Comparison of ENCODE assay signal across 15 cellular contexts in the genomic region with DNA sequence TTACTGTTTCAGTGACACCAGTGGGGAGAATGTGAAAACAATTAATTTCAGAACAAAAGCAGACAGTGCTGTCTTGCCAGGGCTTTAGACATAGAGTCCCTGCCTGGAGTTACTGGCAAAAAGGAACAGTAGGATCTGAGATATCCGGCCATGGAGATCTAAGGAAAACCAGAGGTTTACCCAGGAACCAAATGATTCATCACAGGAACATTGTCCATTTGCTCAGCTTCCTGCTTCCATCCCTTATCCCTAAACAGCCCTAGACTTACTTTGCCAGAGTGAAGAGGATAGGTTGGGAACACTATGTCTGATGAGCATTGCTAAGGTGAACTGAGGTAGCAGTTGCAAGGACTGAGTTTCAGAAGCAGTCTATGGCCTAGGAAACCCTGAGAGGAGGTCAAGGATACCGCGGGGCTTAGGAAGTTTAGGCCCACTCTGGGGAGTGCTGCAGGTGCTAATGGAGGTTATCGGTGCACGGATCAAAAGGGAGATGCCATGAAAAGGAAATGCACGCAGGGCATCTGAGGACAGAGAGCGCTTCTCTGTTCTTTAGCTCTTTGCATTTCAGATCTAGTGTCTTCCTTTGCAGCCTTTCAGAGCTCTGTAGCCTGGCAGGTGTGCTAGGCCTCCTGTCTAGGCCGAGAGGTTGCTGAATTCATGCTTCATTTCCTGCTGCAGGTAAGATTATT.
A peak's percentile ranks its signal among the peaks of the same experiment; 100 is the strongest.
DNase-seq lines count a peak whose midpoint lies in the region; ATAC-seq and TF ChIP-seq lines count a peak whose summit lies in the region.
"Had no signal": no experiment of that assay in that cellular context is flagged by ENCODE, and none has a peak within 500 bp of the region (broad histone marks: within the 10 kb centered on the region; RNA-seq: fewer than 3 reads in every experiment).

No MANE protein-coding gene starts in this region.

- H3K27me3 Mint-ChIP-seq in WTC11 (ENCODE audit: low read depth), result no peaks in the 10 kb centered on the region

- CTCF ChIA-PET in WTC11 (lab: Charles Lee), result interaction anchor here (0.6 to 1.0 kb wide), 2 partner anchors 11 to 34 kb away, joined by 3 to 4 read pairs; no protein-coding TSS in a partner anchor

- peak overlapping the region; percentile 60; the same call in 1 of the 2 replicates for H3K27ac Mint-ChIP-seq in WTC11
- H3K27ac Mint-ChIP-seq: CD8-positive, alpha-beta T cell had no signal

- H3K4me3 ChIP-seq in epithelial cell of esophagus (ENCODE audit: low read length), result no peak overlapping the region
- no peak overlapping the region for H3K4me3 ChIP-seq in MG63
- H3K4me3 ChIP-seq: A549 had no signal

- DNase-seq in EH (ENCODE audit: low read depth), result peak; percentile 42
- peak; percentile 63 for DNase-seq in HT1080 (ENCODE audit: low read depth)
- no peak for DNase-seq in WTC11 (ENCODE audit: low spot score)
- peak; percentile 31 for DNase-seq in epithelial cell of esophagus (ENCODE audit: low read depth)
- DNase-seq in MG63, result no peak
- DNase-seq in NCI-H524 treated with DMSO at 0.1 percent for 48 hours (lab: John Stamatoyannopoulos, UW), result no peak
- DNase-seq: BE2C; CD8-positive, alpha-beta T cell; COR-L47; DMS53; GDM1; IMR-90; KBM-7 had no signal

- TF ChIP-seq CTCF in WTC11 (IDR thresholded peaks at IDR 0.05), result no peak
- no peak for TF ChIP-seq CTCF in epithelial cell of esophagus (IDR thresholded peaks at IDR 0.05; ENCODE audit: insufficient read depth, low read depth, low read length, missing control alignments)

- H3K36me3 ChIP-seq in MG63, result no peaks in the 10 kb centered on the region
- H3K36me3 ChIP-seq: BE2C had no signal

- H3K4me3 Mint-ChIP-seq in WTC11, result no peak overlapping the region
- H3K4me3 Mint-ChIP-seq: CD8-positive, alpha-beta T cell had no signal

- H3K9me3 Mint-ChIP-seq in WTC11, result peaks cover 20% of the 10 kb centered on the region
- H3K9me3 Mint-ChIP-seq: CD8-positive, alpha-beta T cell had no signal

- peaks cover 23% of the 10 kb centered on the region for H3K4me1 Mint-ChIP-seq in WTC11

- H3K27me3 ChIP-seq in MG63, result no peaks in the 10 kb centered on the region
- H3K27me3 ChIP-seq: BE2C had no signal

- POLR2A ChIA-PET in WTC11 (lab: Charles Lee), result no interaction called here

- peaks cover 12% of the 10 kb centered on the region for H3K36me3 Mint-ChIP-seq in WTC11
- H3K36me3 Mint-ChIP-seq: CD8-positive, alpha-beta T cell had no signal

- no peaks in the 10 kb centered on the region for H3K9me3 ChIP-seq in MG63
- H3K9me3 ChIP-seq: A549, BE2C had no signal

- ATAC-seq in WTC11 (no peak), HG02938 (IDR thresholded peaks at IDR 0.05; ENCODE audit: unreplicated experiment) (no peak)
- ATAC-seq: A549; CD8-positive, alpha-beta T cell had no signal

TF ChIP-seq in WTC11, 78 proteins besides CTCF, POLR2A, EP300 and RAD21:
- TF ChIP-seq ZNF263 (CRISPR knock-in tag; IDR thresholded peaks at IDR 0.05; ENCODE audit: low read depth) (no peak), NR1H2 (CRISPR knock-in tag; IDR thresholded peaks at IDR 0.05) (no peak), GTF2I (CRISPR knock-in tag; conservative IDR thresholded peaks at IDR 0.05) (no peak)
- TF ChIP-seq, protein P1, sequence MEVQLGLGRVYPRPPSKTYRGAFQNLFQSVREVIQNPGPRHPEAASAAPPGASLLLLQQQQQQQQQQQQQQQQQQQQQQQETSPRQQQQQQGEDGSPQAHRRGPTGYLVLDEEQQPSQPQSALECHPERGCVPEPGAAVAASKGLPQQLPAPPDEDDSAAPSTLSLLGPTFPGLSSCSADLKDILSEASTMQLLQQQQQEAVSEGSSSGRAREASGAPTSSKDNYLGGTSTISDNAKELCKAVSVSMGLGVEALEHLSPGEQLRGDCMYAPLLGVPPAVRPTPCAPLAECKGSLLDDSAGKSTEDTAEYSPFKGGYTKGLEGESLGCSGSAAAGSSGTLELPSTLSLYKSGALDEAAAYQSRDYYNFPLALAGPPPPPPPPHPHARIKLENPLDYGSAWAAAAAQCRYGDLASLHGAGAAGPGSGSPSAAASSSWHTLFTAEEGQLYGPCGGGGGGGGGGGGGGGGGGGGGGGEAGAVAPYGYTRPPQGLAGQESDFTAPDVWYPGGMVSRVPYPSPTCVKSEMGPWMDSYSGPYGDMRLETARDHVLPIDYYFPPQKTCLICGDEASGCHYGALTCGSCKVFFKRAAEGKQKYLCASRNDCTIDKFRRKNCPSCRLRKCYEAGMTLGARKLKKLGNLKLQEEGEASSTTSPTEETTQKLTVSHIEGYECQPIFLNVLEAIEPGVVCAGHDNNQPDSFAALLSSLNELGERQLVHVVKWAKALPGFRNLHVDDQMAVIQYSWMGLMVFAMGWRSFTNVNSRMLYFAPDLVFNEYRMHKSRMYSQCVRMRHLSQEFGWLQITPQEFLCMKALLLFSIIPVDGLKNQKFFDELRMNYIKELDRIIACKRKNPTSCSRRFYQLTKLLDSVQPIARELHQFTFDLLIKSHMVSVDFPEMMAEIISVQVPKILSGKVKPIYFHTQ (CRISPR knock-in tag; IDR thresholded peaks at IDR 0.05), result no peak
- TF ChIP-seq, protein P2, sequence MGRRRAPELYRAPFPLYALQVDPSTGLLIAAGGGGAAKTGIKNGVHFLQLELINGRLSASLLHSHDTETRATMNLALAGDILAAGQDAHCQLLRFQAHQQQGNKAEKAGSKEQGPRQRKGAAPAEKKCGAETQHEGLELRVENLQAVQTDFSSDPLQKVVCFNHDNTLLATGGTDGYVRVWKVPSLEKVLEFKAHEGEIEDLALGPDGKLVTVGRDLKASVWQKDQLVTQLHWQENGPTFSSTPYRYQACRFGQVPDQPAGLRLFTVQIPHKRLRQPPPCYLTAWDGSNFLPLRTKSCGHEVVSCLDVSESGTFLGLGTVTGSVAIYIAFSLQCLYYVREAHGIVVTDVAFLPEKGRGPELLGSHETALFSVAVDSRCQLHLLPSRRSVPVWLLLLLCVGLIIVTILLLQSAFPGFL (CRISPR knock-in tag; IDR thresholded peaks at IDR 0.05; ENCODE audit: borderline replicate concordance), result no peak
- TF ChIP-seq, protein P3, sequence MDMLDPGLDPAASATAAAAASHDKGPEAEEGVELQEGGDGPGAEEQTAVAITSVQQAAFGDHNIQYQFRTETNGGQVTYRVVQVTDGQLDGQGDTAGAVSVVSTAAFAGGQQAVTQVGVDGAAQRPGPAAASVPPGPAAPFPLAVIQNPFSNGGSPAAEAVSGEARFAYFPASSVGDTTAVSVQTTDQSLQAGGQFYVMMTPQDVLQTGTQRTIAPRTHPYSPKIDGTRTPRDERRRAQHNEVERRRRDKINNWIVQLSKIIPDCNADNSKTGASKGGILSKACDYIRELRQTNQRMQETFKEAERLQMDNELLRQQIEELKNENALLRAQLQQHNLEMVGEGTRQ (CRISPR knock-in tag; IDR thresholded peaks at IDR 0.05), result no peak

Comparison
In these comparisons a context has a peak if more than half of its experiments do, and no peak if none do; other contexts are left out.
1. DNase-seq: peak in EH (single experiment), HT1080 (single experiment) and epithelial cell of esophagus (single experiment); none in WTC11 (single experiment), MG63 (single experiment) and NCI-H524 treated with DMSO at 0.1 percent for 48 hours (single experiment).